ENCODE assay signal across 12 cellular contexts in genomic region chr12:69291278-69291593, GRCh38. TPM values are rescaled to one million over a fixed set of nuclear protein-coding genes. Genes with fewer than 3 reads are reported as not detected.
DNase-seq lines count a peak whose midpoint lies in the region; ATAC-seq, FAIRE-seq and TF ChIP-seq lines count a peak whose summit lies in the region.
"Had no signal": no experiment of that assay in that cellular context is flagged by ENCODE, and none has a peak within 500 bp of the region (broad histone marks: within the 10 kb centered on the region; RNA-seq: fewer than 3 reads in every experiment).

No MANE protein-coding gene starts in this region.

- H3K4me3 Mint-ChIP-seq in CD4-positive, CD25-positive, alpha-beta regulatory T cell = no peak overlapping the region
- no peak overlapping the region for H3K4me3 Mint-ChIP-seq in nephron progenitor cell

- H3K9ac ChIP-seq in PC-3 (ENCODE audit: low read length) = no peak overlapping the region

- no peak; a peak in 2 of 5 replicates for TF ChIP-seq RAD21 in A549 (conservative IDR thresholded peaks at IDR 0.05 in 1 of 2, IDR thresholded peaks at IDR 0.05 in 1 of 2)

- no peak for DNase-seq in A549 (ENCODE audit: low read depth in 1 of 2, low spot score in 1 of 2)
- DNase-seq in CD4-positive, CD25-positive, alpha-beta regulatory T cell = no peak
- no peak for DNase-seq in PC-3
- no peak for DNase-seq in nephron progenitor cell
- no peak for DNase-seq in upper lobe of left lung
- DNase-seq in islet precursor cell = no peak
- no peak for DNase-seq in SHP77 treated with DMSO at 0.1 percent for 48 hours (lab: John Stamatoyannopoulos, UW)

- TF ChIP-seq CTCF in A549 (IDR thresholded peaks at IDR 0.05) = peak; percentile 13; the same call in 1 of the 3 replicates
- peak; percentile 2; the same call in 1 of the 2 replicates for TF ChIP-seq CTCF in PC-3 (conservative IDR thresholded peaks at IDR 0.05; ENCODE audit: low read depth, low read length)
- peak; percentile 30 for TF ChIP-seq CTCF in nephron progenitor cell (IDR thresholded peaks at IDR 0.05)
- no peak for TF ChIP-seq CTCF in upper lobe of left lung (IDR thresholded peaks at IDR 0.05)

- H3K9me2 ChIP-seq in PC-3 (replicated peaks; ENCODE audit: low read length) = no peaks in the 10 kb centered on the region

- intact Hi-C loops in PC-3 (cut with micrococcal nuclease) = loop anchor here (1.0 to 2.0 kb wide), 2 partner anchors 68 to 348 kb away; partner anchors contain the start of gene YEATS4

- H3K9me3 ChIP-seq in A549 = no peaks in the 10 kb centered on the region
- H3K9me3 ChIP-seq in CD4-positive, CD25-positive, alpha-beta regulatory T cell (ENCODE audit: control insufficient read depth in 2 of 2, low read length in 2 of 2) = no peaks in the 10 kb centered on the region
- no peaks in the 10 kb centered on the region for H3K9me3 ChIP-seq in PC-3 (ENCODE audit: low read length)
- no peaks in the 10 kb centered on the region for H3K9me3 ChIP-seq in upper lobe of left lung
- H3K9me3 ChIP-seq: BE2C, HAP-1 had no signal

- H3K4me2 ChIP-seq in A549 = peak overlapping the region; percentile 45; the same call in 2 of the 3 replicates
- no peak overlapping the region for H3K4me2 ChIP-seq in PC-3 (ENCODE audit: low read length)

- H3F3A ChIP-seq in PC-3 (ENCODE audit: low read length, unreplicated experiment) = no peaks in the 10 kb centered on the region

- peaks cover 68% of the 10 kb centered on the region for H3K27me3 Mint-ChIP-seq in CD4-positive, CD25-positive, alpha-beta regulatory T cell
- H3K27me3 Mint-ChIP-seq in nephron progenitor cell (ENCODE audit: low read depth, poor library complexity) = peaks cover 25% of the 10 kb centered on the region

- no peaks in the 10 kb centered on the region for H3K36me3 Mint-ChIP-seq in CD4-positive, CD25-positive, alpha-beta regulatory T cell
- H3K36me3 Mint-ChIP-seq in nephron progenitor cell (ENCODE audit: low read depth) = no peaks in the 10 kb centered on the region

- no peaks in the 10 kb centered on the region for H4K20me1 ChIP-seq in PC-3 (ENCODE audit: low read length)

- POLR2A ChIA-PET in A549 (lab: Yijun Ruan, JAX) = interaction anchor here (0.5 to 0.9 kb wide), 2 partner anchors 14 to 349 kb away, joined by 3 read pairs; no protein-coding TSS in a partner anchor
- POLR2A ChIA-PET in PC-3 (lab: Charles Lee; ENCODE audit: unreplicated experiment) = no interaction called here

- H3K27me3 ChIP-seq in CD4-positive, CD25-positive, alpha-beta regulatory T cell (ENCODE audit: control insufficient read depth, insufficient read depth, low read length) = peaks cover 21% of the 10 kb centered on the region
- H3K27me3 ChIP-seq in PC-3 (ENCODE audit: low read length) (peaks cover 3% of the 10 kb centered on the region; the same call in 1 of the 2 replicates), upper lobe of left lung (no peaks in the 10 kb centered on the region)

- H3K4me1 ChIP-seq in A549 (no peaks in the 10 kb centered on the region), PC-3 (ENCODE audit: insufficient read depth, low read length) (no peaks in the 10 kb centered on the region), upper lobe of left lung (peaks cover 0 to 5% (median 0%) of the 10 kb centered on the region in 4 donors)
- no peaks in the 10 kb centered on the region for H3K4me1 ChIP-seq in CD4-positive, CD25-positive, alpha-beta regulatory T cell (ENCODE audit: control insufficient read depth, insufficient read depth, low read length, poor library complexity, severe bottlenecking)
- H3K4me1 ChIP-seq: BE2C, HAP-1 had no signal

- TF ChIP-seq POLR2A in A549 (IDR thresholded peaks at IDR 0.05; ENCODE audit: low read length) (no peak), upper lobe of left lung (IDR thresholded peaks at IDR 0.05) (no peak)

- CTCF ChIA-PET in A549 (lab: Yijun Ruan, JAX) = interaction anchor here (0.8 to 1.6 kb wide), 14 partner anchors 8 to 1284 kb away, joined by 3 to 7 read pairs (median 4); no protein-coding TSS in a partner anchor
- CTCF ChIA-PET in PC-3 (lab: Charles Lee) = interaction anchor here (0.6 to 1.2 kb wide), 5 partner anchors 39 to 348 kb away, joined by 3 to 6 read pairs (median 4); no protein-coding TSS in a partner anchor

- H3K36me3 ChIP-seq in CD4-positive, CD25-positive, alpha-beta regulatory T cell (ENCODE audit: control insufficient read depth, insufficient read depth, low read length) = no peaks in the 10 kb centered on the region
- H3K36me3 ChIP-seq in PC-3 (ENCODE audit: low read depth, low read length) (no peaks in the 10 kb centered on the region), upper lobe of left lung (no peaks in the 10 kb centered on the region)
- H3K36me3 ChIP-seq: BE2C, HAP-1 had no signal

- FAIRE-seq in A549 (lab: Jason Lieb, UNC) = no peak
- FAIRE-seq: RCC 7860 had no signal

- H2AFZ ChIP-seq in PC-3 (ENCODE audit: low read length) = no peak overlapping the region

- peaks cover 0 to 1% (median 0%) of the 10 kb centered on the region in 7 donors for H3K9me3 Mint-ChIP-seq in CD4-positive, CD25-positive, alpha-beta regulatory T cell
- H3K9me3 Mint-ChIP-seq in nephron progenitor cell = no peaks in the 10 kb centered on the region

- H3K27ac ChIP-seq in A549 = no peak overlapping the region
- no peak overlapping the region for H3K27ac ChIP-seq in CD4-positive, CD25-positive, alpha-beta regulatory T cell (ENCODE audit: insufficient read depth, low read length, poor library complexity, severe bottlenecking)
- H3K27ac ChIP-seq in PC-3 (ENCODE audit: low read length) = no peak overlapping the region
- H3K27ac ChIP-seq in upper lobe of left lung = no peak overlapping the region

- H3K4me1 Mint-ChIP-seq in CD4-positive, CD25-positive, alpha-beta regulatory T cell = peaks cover 5 to 13% (median 11%) of the 10 kb centered on the region in 4 donors
- H3K4me1 Mint-ChIP-seq in nephron progenitor cell = no peaks in the 10 kb centered on the region

- H3K4me3 ChIP-seq in A549 (no peak overlapping the region), PC-3 (ENCODE audit: low read length) (no peak overlapping the region), upper lobe of left lung (no peak overlapping the region)
- H3K4me3 ChIP-seq in CD4-positive, CD25-positive, alpha-beta regulatory T cell (ENCODE audit: low read depth, low read length) = peak overlapping the region; percentile 4
- H3K4me3 ChIP-seq: HAP-1 had no signal

- TF ChIP-seq EP300 in A549 (IDR thresholded peaks at IDR 0.05) (no peak), upper lobe of left lung (IDR thresholded peaks at IDR 0.05) (no peak)

- H3K27ac Mint-ChIP-seq in CD4-positive, CD25-positive, alpha-beta regulatory T cell = no peak overlapping the region
- no peak overlapping the region for H3K27ac Mint-ChIP-seq in nephron progenitor cell

- H3K79me2 ChIP-seq in PC-3 (ENCODE audit: low read length) = no peaks in the 10 kb centered on the region

- ATAC-seq in A549 (no peak), PC-3 (no peak), upper lobe of left lung (ENCODE audit: low FRiP score in 2 of 2) (no peak)
- no peak for ATAC-seq in CD4-positive, CD25-positive, alpha-beta regulatory T cell (ENCODE audit: low read depth in 2 of 2)

- no TSS peak for BruUV-seq in PC-3 (replicated peaks; lab: Mats Ljungman, UMichigan)

TF ChIP-seq in A549, 52 proteins besides CTCF, POLR2A, EP300 and RAD21:
- TF ChIP-seq, protein P1, sequence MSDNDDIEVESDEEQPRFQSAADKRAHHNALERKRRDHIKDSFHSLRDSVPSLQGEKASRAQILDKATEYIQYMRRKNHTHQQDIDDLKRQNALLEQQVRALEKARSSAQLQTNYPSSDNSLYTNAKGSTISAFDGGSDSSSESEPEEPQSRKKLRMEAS (IDR thresholded peaks at IDR 0.05) = no peak; the same call in 1 of the 2 replicates
- TF ChIP-seq MYC (IDR thresholded peaks at IDR 0.05; ENCODE audit: borderline replicate concordance, low read length) (no peak), RFX5 (IDR thresholded peaks at IDR 0.05) (no peak), RNF2 (IDR thresholded peaks at IDR 0.05; ENCODE audit: borderline replicate concordance, low read depth) (no peak), MAFK (IDR thresholded peaks at IDR 0.05; ENCODE audit: partially characterized antibody) (no peak), GATA3 (IDR thresholded peaks at IDR 0.05; ENCODE audit: borderline replicate concordance) (no peak), ZFP36 (IDR thresholded peaks at IDR 0.05; ENCODE audit: borderline replicate concordance, partially characterized antibody) (no peak), JUN (IDR thresholded peaks at IDR 0.05) (no peak), ESRRA (IDR thresholded peaks at IDR 0.05; ENCODE audit: borderline replicate concordance, low read length) (no peak)

RNA-seq across cellular contexts. Expression of gene CPSF6, which starts 51.9 kb away (rescaled TPM):
- polyA plus RNA-seq in A549 (2011; rRNA removed) (55.0 and 77.2 TPM in 2 replicates), A549 (2017; fragmentation: RNase III; extraction: RNeasy Plus Mini Kit Qiagen cat#74134 plus additional on column Dnase treatment) (80.8 to 89.3 TPM (median 84.3 TPM) in 3 replicates)
- polyA plus RNA-seq in A549 (2012; cell fraction: cytosol; rRNA removed) = 62.9 and 67.2 TPM in 2 replicates
- 64.4 and 64.7 TPM in 2 replicates for polyA plus RNA-seq in A549 (2012; cell fraction: nucleus; rRNA removed)
- polyA minus RNA-seq in A549 (2011; rRNA and poly(A)+ RNA removed) = 73.6 and 74.9 TPM in 2 replicates
- 88.3 TPM for total RNA-seq in CD4-positive, CD25-positive, alpha-beta regulatory T cell
- polyA plus RNA-seq in CD4-positive, CD25-positive, alpha-beta regulatory T cell = 10 to 100 TPM; 49.6 to 61.0 (median 55.6) TPM
- total RNA-seq in PC-3 (2014; rRNA removed) (94.6 and 96.7 TPM in 2 replicates), upper lobe of left lung (10 to 100 TPM; 22.9 to 57.1 (median 48.2) TPM)

RNA-seq across cellular contexts. Expression of gene LYZ, which starts 56.9 kb away (rescaled TPM):
- polyA plus RNA-seq in A549 (2011; rRNA removed) = 0.12 TPM in 2 replicates
- not detected in 2 replicates for polyA plus RNA-seq in A549 (2012; cell fraction: cytosol; rRNA removed)
- polyA plus RNA-seq in A549 (2012; cell fraction: nucleus; rRNA removed) = not detected in 2 replicates
- not detected in 3 replicates for polyA plus RNA-seq in A549 (2017; fragmentation: RNase III; extraction: RNeasy Plus Mini Kit Qiagen cat#74134 plus additional on column Dnase treatment)
- polyA minus RNA-seq in A549 (2011; rRNA and poly(A)+ RNA removed) = 1.1 TPM in 1 of 2 replicates, not detected in the other
- total RNA-seq in CD4-positive, CD25-positive, alpha-beta regulatory T cell = 1.0 TPM
- polyA plus RNA-seq in CD4-positive, CD25-positive, alpha-beta regulatory T cell = 10 to 100 TPM in 1 of 4 donors, 1 to 10 TPM in 2, under 1 TPM in 1; 0.95 to 17.6 (median 4.9) TPM
- total RNA-seq in PC-3 (2014; rRNA removed) = not detected in 2 replicates
- total RNA-seq in upper lobe of left lung = 1,000 to 10,000 TPM in 1 of 6 donors, 100 to 1,000 TPM in 4, 10 to 100 TPM in 1; 52.9 to 1,947 (median 459) TPM
- total RNA-seq: G401, M059J had no signal

Comparison
In these comparisons a context has a peak if more than half of its experiments do, and no peak if none do; other contexts are left out.
1. CTCF ChIP-seq: peak in A549 (single experiment), PC-3 (single experiment) and nephron progenitor cell (single experiment); none in upper lobe of left lung (0 of 6).
2. RNA of gene LYZ, which starts 56.9 kb away (total RNA-seq): 52.9 to 1,947 TPM in upper lobe of left lung; 1.0 TPM in CD4-positive, CD25-positive, alpha-beta regulatory T cell (single experiment) and not detected in PC-3; every median in the first group is over 10 times any median in the second.